In the genomic region with DNA sequence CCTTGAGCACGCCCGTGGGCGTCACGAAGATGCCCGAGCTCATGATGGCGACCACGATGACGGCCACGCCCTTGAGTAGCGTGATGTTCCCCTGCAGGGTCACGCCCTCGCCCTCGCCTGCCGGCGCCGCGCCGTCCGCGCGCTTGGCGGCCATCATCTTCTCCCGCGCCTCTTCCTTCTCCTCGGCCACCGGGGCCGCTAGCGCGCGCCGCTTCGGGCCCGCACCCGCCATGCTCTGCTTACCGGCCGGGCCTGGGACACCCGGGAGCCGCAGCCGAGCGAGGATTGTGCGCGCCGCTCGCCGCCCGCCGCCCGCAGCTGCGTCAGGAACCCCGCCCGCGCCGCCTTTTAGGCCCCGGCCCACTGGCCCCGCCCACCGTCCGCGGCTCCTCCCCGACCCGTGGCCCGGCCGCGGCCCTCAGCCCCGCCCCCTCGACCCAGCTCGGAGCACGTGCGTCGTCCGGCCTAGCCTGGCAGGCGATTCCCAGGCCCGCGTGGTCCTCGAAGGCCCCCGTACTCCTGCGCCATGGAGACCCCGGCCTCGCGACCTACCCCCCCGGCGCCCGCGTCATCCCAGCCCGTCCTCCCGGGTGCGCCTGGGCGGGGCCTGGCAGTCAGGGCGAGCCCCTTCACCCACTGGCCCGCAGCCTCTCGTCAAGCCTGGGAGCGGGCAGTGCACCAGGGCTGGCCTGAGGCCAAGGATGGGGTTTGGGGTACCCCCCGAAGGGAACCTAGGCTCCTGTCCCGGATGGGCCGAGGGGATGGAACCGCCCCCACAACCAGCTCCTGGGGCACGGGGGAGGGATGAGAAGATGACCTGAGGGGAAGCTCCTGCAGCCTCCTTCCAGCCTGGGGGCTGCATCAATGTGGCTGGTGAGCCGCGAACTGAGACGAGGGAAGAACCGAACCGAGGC, we compare ENCODE assay signal across 8 cellular contexts.
A peak's percentile ranks its signal among the peaks of the same experiment; 100 is the strongest.
DNase-seq lines count a peak whose midpoint lies in the region; ATAC-seq and TF ChIP-seq lines count a peak whose summit lies in the region.
"Not testable (repeated sequence)": the region's sequence is repeated elsewhere in the genome, so short reads cannot be mapped to it uniquely, and the experiment has no call there.

No MANE protein-coding gene starts in this region.

- TF ChIP-seq CTCF in OCI-LY3 (IDR thresholded peaks at IDR 0.05; ENCODE audit: low read depth, low read length); mucosa of descending colon (IDR thresholded peaks at IDR 0.05): not testable (repeated sequence)

- peaks cover 17% of the 10 kb centered on the region; the same call in 1 of the 2 replicates for H3K4me1 ChIP-seq in OCI-LY3 (ENCODE audit: low read length)
- peaks cover 18% of the 10 kb centered on the region for H3K4me1 ChIP-seq in mucosa of descending colon (ENCODE audit: low read depth)

- H3K27me3 ChIP-seq in OCI-LY3 (ENCODE audit: low read depth, low read length): not testable (repeated sequence)

- DNase-seq in DMS 273 treated with DMSO at 0.1 percent for 48 hours (lab: John Stamatoyannopoulos, UW): peak; percentile 74
- peak; percentile 81 for DNase-seq in HuH-7 (ENCODE audit: low spot score)
- DNase-seq in activated T-cell treated with anti-CD3 and anti-CD28 coated beads for 4 hours: peak; percentile 98
- DNase-seq in epithelial cell of prostate (ENCODE audit: low read depth, low spot score): not testable (repeated sequence)
- peak; percentile 99 to 100 (median 99) for DNase-seq in mucosa of descending colon
- peak; percentile 93 to 99 for DNase-seq in stimulated activated CD8-positive, alpha-beta memory T cell treated with anti-CD3 and anti-CD28 coated beads, Interleukin-4, amount 100 ng/mL, for 1 hour (ENCODE audit: low read depth in 2 of 2, low spot score in 1 of 2)

- peak overlapping the region; percentile 89 for H3K4me3 ChIP-seq in OCI-LY3 (ENCODE audit: low read length)
- H3K4me3 ChIP-seq in mucosa of descending colon: peak overlapping the region; percentile 84

- not testable (repeated sequence) for H2AFZ ChIP-seq in OCI-LY3 (ENCODE audit: low read depth, low read length)

- ATAC-seq in GM21528 (IDR thresholded peaks at IDR 0.05; ENCODE audit: low FRiP score, unreplicated experiment) (peak; percentile 61), mucosa of descending colon (peak; percentile 89)

- H3K4me2 ChIP-seq in OCI-LY3 (ENCODE audit: low read length): peak overlapping the region; percentile 53

- peaks cover 25% of the 10 kb centered on the region for H4K20me1 ChIP-seq in OCI-LY3 (ENCODE audit: insufficient read depth, low read length)

- H3K9ac ChIP-seq in OCI-LY3 (ENCODE audit: low read length): peak overlapping the region; percentile 87

- not testable (repeated sequence) for H3K36me3 ChIP-seq in OCI-LY3 (replicated peaks; ENCODE audit: low read depth, low read length); mucosa of descending colon (ENCODE audit: low read depth)

- not testable (repeated sequence) for H3K9me3 ChIP-seq in OCI-LY3 (ENCODE audit: insufficient read depth, low read length); mucosa of descending colon

- peaks cover 43% of the 10 kb centered on the region for H3K79me2 ChIP-seq in OCI-LY3 (ENCODE audit: low read length)

- H3K27ac ChIP-seq in OCI-LY3 (ENCODE audit: low read length): peak overlapping the region; percentile 76
- peak overlapping the region; percentile 93 for H3K27ac ChIP-seq in epithelial cell of prostate

- intact Hi-C loops in mucosa of descending colon (cut with DNase I, micrococcal nuclease): not testable (repeated sequence)
